10 cellular contexts compared by ENCODE assay signal in genomic region chr1:145995148-145995851, GRCh38. TPM values are rescaled to one million over a fixed set of nuclear protein-coding genes. Genes with fewer than 3 reads are reported as not detected.
DNase-seq lines count a peak whose midpoint lies in the region; ATAC-seq and TF ChIP-seq lines count a peak whose summit lies in the region.
"Had no signal": no experiment of that assay in that cellular context is flagged by ENCODE, and none has a peak within 500 bp of the region (broad histone marks: within the 10 kb centered on the region; RNA-seq: fewer than 3 reads in every experiment).

No MANE protein-coding gene starts in this region.

- H3K4me3 ChIP-seq in GM12875 (ENCODE audit: low read depth, low read length) (peak overlapping the region; percentile 81), SJSA1 (peak overlapping the region; percentile 47), psoas muscle (peak overlapping the region; percentile 80)

- intact Hi-C loops in psoas muscle (cut with DNase I), result no loop called here

- peaks cover 32% of the 10 kb centered on the region for H3K36me3 ChIP-seq in SJSA1
- H3K36me3 ChIP-seq in psoas muscle (ENCODE audit: insufficient read depth in 1 of 2, low read depth in 1 of 2), result peaks cover 24 to 39% of the 10 kb centered on the region in 2 donors

- TF ChIP-seq CTCF in GM12875 (IDR thresholded peaks at IDR 0.05; ENCODE audit: borderline replicate concordance, insufficient read depth, low read depth, low read length) (no peak), psoas muscle (IDR thresholded peaks at IDR 0.05) (no peak)

- H3K27ac ChIP-seq in SJSA1 (no peak overlapping the region), psoas muscle (peak overlapping the region; percentile 98)

- ATAC-seq in psoas muscle (no peak), GM19455 (IDR thresholded peaks at IDR 0.05; ENCODE audit: unreplicated experiment) (no peak), HG03354 (IDR thresholded peaks at IDR 0.05; ENCODE audit: poor library complexity, severe bottlenecking, unreplicated experiment) (no peak), HG03135 (IDR thresholded peaks at IDR 0.05; ENCODE audit: unreplicated experiment) (no peak)

- H3K27me3 ChIP-seq in SJSA1 (replicated peaks) (no peaks in the 10 kb centered on the region), psoas muscle (ENCODE audit: insufficient read depth in 3 of 3, low read length in 2 of 3) (no peaks in the 10 kb centered on the region)

- 0% methylated on average over 8 of the region's 8 CpGs for WGBS in psoas muscle, 3 donors

- H3K9me3 ChIP-seq in SJSA1 (replicated peaks) (no peaks in the 10 kb centered on the region), psoas muscle (no peaks in the 10 kb centered on the region)

- peaks cover 41% of the 10 kb centered on the region for H3K4me1 ChIP-seq in SJSA1 (replicated peaks)
- H3K4me1 ChIP-seq in psoas muscle, result peaks cover 24% of the 10 kb centered on the region

- no peak for TF ChIP-seq POLR2A in erythroblast (IDR thresholded peaks at IDR 0.05; ENCODE audit: low read length)

- DNase-seq in SJSA1 (ENCODE audit: low read depth in 1 of 2, low spot score in 2 of 2) (no peak), erythroblast (lab: John Stamatoyannopoulos, UW) (peak; percentile 36 to 66), psoas muscle (no peak), NK-92 (lab: John Stamatoyannopoulos, UW; ENCODE audit: unreplicated experiment) (no peak)

RNA-seq across cellular contexts. Expression of gene TXNIP, which starts 1.1 kb away (rescaled TPM):
- total RNA-seq in SJSA1 (2014; rRNA removed; shearing (Covaris generic)), result 57.4 and 82.5 TPM in 2 replicates
- total RNA-seq in psoas muscle, result 1,000 to 10,000 TPM in 3 of 4 donors, 100 to 1,000 TPM in 1; 887 to 2,747 (median 1,374) TPM
- polyA plus RNA-seq in psoas muscle, result 1,000 to 10,000 TPM; 1,253 to 1,929 (median 1,863) TPM

RNA-seq across cellular contexts. Expression of gene HJV, which starts 26.2 kb away (rescaled TPM):
- total RNA-seq in SJSA1 (2014; rRNA removed; shearing (Covaris generic)), result not detected in 2 replicates
- 100 to 1,000 TPM; 240 to 354 (median 317) TPM for total RNA-seq in psoas muscle
- polyA plus RNA-seq in psoas muscle, result 100 to 1,000 TPM in 2 of 3 donors, 10 to 100 TPM in 1; 38.1 to 314 (median 168) TPM
- total RNA-seq: HT1080, pulmonary artery endothelial cell had no signal

RNA-seq across cellular contexts. Expression of gene POLR3GL, which starts 30.8 kb away (rescaled TPM):
- total RNA-seq in SJSA1 (2014; rRNA removed; shearing (Covaris generic)), result 13.9 and 22.8 TPM in 2 replicates
- total RNA-seq in psoas muscle, result 10 to 100 TPM; 30.5 to 62.5 (median 48.9) TPM
- polyA plus RNA-seq in psoas muscle, result 100 to 1,000 TPM in 1 of 3 donors, 10 to 100 TPM in 2; 59.9 to 139 (median 98.1) TPM

RNA-seq across cellular contexts. Expression of gene ANKRD34A, which starts 30.9 kb away (rescaled TPM):
- 0.13 TPM in 1 of 2 replicates, not detected in the other for total RNA-seq in SJSA1 (2014; rRNA removed; shearing (Covaris generic))
- total RNA-seq in psoas muscle, result 10 to 100 TPM in 1 of 4 donors, 1 to 10 TPM in 2, under 1 TPM in 1; 0.42 to 12.3 (median 4.9) TPM
- 10 to 100 TPM in 1 of 3 donors, 1 to 10 TPM in 2; 6.6 to 14.7 (median 7.4) TPM for polyA plus RNA-seq in psoas muscle

RNA-seq across cellular contexts. Expression of gene LIX1L, which starts 37.5 kb away (rescaled TPM):
- 24.3 and 34.1 TPM in 2 replicates for total RNA-seq in SJSA1 (2014; rRNA removed; shearing (Covaris generic))
- 10 to 100 TPM; 14.6 to 59.7 (median 38.0) TPM for total RNA-seq in psoas muscle
- 10 to 100 TPM; 23.5 to 36.9 (median 28.1) TPM for polyA plus RNA-seq in psoas muscle

Comparison
In these comparisons a context has a peak if more than half of its experiments do, and no peak if none do; other contexts are left out.
1. DNase-seq: peak in erythroblast (2 of 2); none in SJSA1 (0 of 2), psoas muscle (0 of 2) and NK-92 (single experiment).
2. RNA of gene TXNIP, which starts 1.1 kb away (total RNA-seq): 887 to 2,747 TPM in psoas muscle; 57.4 to 82.5 TPM in SJSA1; every median in the first group is over 10 times any median in the second.
3. RNA of gene HJV, which starts 26.2 kb away (total RNA-seq): 240 to 354 TPM in psoas muscle; not detected in SJSA1; every median in the first group is over 100 times any median in the second.
4. Peak in every context shown above with its lines, with median percentiles within 50 percentile points of each other: H3K4me3 ChIP-seq.